ENCODE assay signal across 21 cellular contexts in genomic region chr14:87260460-87260859, GRCh38.
"Had no signal": no experiment of that assay in that cellular context is flagged by ENCODE, and none has a peak within 500 bp of the region (broad histone marks: within the 10 kb centered on the region; RNA-seq: fewer than 3 reads in every experiment).

No MANE protein-coding gene starts in this region.

- H3K4me3 Mint-ChIP-seq: activated T-cell treated with anti-CD3 and anti-CD28 coated beads, Interleukin-2, amount 50 U/mL, for 72 hours; memory B cell; naive B cell; neural crest cell had no signal

- DNase-seq: activated CD4-positive, alpha-beta T cell treated with anti-CD3 and anti-CD28 coated beads for 1 hour; activated CD8-positive, alpha-beta memory T cell treated with anti-CD3 and anti-CD28 coated beads for 24 hours; activated CD8-positive, alpha-beta memory T cell treated with anti-CD3 and anti-CD28 coated beads, Interleukin-2, amount 50 U/mL, for 48 hours; activated effector memory CD4-positive, alpha-beta T cell treated with anti-CD3 and anti-CD28 coated beads, Interleukin-2, amount 50 U/mL, for 16 hours; activated naive CD4-positive, alpha-beta T cell treated with anti-CD3 and anti-CD28 coated beads, Interleukin-2, amount 50 U/mL, for 16 hours; activated T-cell treated with anti-CD3 and anti-CD28 coated beads, Interleukin-2, amount 50 U/mL, for 72 hours; erythroblast; gastrocnemius medialis; head of caudate nucleus; naive B cell; stimulated activated naive CD8-positive, alpha-beta T cell treated with anti-CD3 and anti-CD28 coated beads, Interleukin-15, Interleukin-2, amounts not matched to agents 100 U/mL and 50 U/mL, for 24 hours; substantia nigra; transverse colon had no signal

- H3K4me1 Mint-ChIP-seq: memory B cell, naive B cell, neural crest cell had no signal

- H3K27me3 Mint-ChIP-seq: memory B cell, naive B cell had no signal

- H3K36me3 ChIP-seq: ascending aorta, gastrocnemius medialis, prostate gland, right atrium auricular region, transverse colon, vagina had no signal

- H3K4me1 ChIP-seq: ascending aorta, gastrocnemius medialis, prostate gland, right atrium auricular region, transverse colon, vagina had no signal

- H3K9me3 ChIP-seq: ascending aorta, gastrocnemius medialis, prostate gland, right atrium auricular region, transverse colon, vagina had no signal

- H3K4me3 ChIP-seq: ascending aorta, coronary artery, gastrocnemius medialis, prostate gland, right atrium auricular region, transverse colon, vagina had no signal

- H3K27ac Mint-ChIP-seq: activated T-cell treated with anti-CD3 and anti-CD28 coated beads, Interleukin-2, amount 50 U/mL, for 72 hours; memory B cell; naive B cell had no signal

- H3K27me3 ChIP-seq: ascending aorta, gastrocnemius medialis, right atrium auricular region, transverse colon, vagina had no signal

- H3K36me3 Mint-ChIP-seq: memory B cell, naive B cell had no signal

- H3K27ac ChIP-seq: ascending aorta, coronary artery, gastrocnemius medialis, prostate gland, right atrium auricular region, transverse colon, vagina, VCaP had no signal

- ATAC-seq: activated T-cell treated with anti-CD3 and anti-CD28 coated beads, Interleukin-2, amount 50 U/mL, for 72 hours; gastrocnemius medialis; stimulated activated naive CD8-positive, alpha-beta T cell treated with anti-CD3 and anti-CD28 coated beads, Interleukin-15, Interleukin-2, amounts not matched to agents 100 U/mL and 50 U/mL, for 24 hours had no signal
